Comparison of ENCODE assay signal across 8 cellular contexts in the genomic region with DNA sequence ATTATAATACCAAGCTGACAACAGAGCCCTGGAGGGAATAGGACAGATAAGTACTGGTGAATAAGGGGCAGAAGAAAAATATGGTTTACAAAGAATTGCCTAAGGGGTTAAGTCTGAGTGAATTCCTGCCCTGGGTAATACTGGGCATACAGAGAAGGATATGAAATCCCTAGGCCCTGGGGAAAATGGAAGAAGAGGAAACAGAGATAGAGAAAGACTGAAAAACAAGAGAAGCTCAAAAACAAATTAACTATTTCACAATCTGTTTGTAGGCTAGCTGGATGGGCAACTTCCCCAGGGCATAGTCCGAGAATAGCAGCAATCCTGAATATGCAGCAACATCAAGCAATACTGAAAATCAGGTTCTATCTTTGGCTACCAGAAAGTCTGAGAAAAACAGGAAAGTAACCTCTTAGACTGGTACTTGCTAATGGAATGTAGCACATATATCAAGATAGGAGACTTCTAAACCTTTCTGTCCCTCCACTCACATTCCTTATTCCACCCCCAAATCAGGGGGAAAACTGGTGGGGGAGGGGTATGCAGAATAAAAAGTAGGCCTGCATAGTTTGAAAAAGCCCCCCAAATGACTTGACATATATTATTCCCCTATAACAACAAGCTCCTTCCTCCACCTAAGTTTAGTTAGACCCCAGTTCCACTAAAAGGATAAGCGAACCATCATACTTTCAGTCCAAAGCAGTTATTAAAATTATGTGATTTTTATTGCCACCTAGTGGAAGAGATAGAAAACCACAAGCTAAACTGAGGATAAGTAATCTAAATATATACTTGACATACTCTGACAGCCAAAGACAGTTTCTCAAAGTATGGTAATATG. TPM values are rescaled to one million over a fixed set of nuclear protein-coding genes. Genes with fewer than 3 reads are reported as not detected.
DNase-seq lines count a peak whose midpoint lies in the region; ATAC-seq and TF ChIP-seq lines count a peak whose summit lies in the region.

No MANE protein-coding gene starts in this region.

- ATAC-seq in RWPE2 (ENCODE audit: low read depth) = 0 out of 3 replicates have a peak, but pooled peaks have one; percentile 41
- peak; percentile 47 to 57 for ATAC-seq in naive thymus-derived CD8-positive, alpha-beta T cell
- ATAC-seq in activated naive CD8-positive, alpha-beta T cell treated with anti-CD3 and anti-CD28 coated beads, Interleukin-2, amount 50 U/mL, for 24 hours = no peak
- ATAC-seq in GM21717 (IDR thresholded peaks at IDR 0.05; ENCODE audit: unreplicated experiment) = no peak

- no peaks in the 10 kb centered on the region for H3K4me1 ChIP-seq in RWPE2 (ENCODE audit: insufficient read depth, poor library complexity, severe bottlenecking)

- H3K9me3 Mint-ChIP-seq in naive thymus-derived CD8-positive, alpha-beta T cell = no peaks in the 10 kb centered on the region
- H3K9me3 Mint-ChIP-seq in activated naive CD8-positive, alpha-beta T cell treated with anti-CD3 and anti-CD28 coated beads, Interleukin-2, amount 50 U/mL, for 24 hours = no peaks in the 10 kb centered on the region
- H3K9me3 Mint-ChIP-seq in T-helper 2 cell treated with Interferon-gamma antibody and Interleukin-4, amounts not matched to agents 5 μg/mL and 100 μg/mL, for 36 hours = no peaks in the 10 kb centered on the region

- no peak overlapping the region for H3K27ac ChIP-seq in RWPE2 (ENCODE audit: poor library complexity, severe bottlenecking)

- POLR2A ChIA-PET in naive thymus-derived CD8-positive, alpha-beta T cell (lab: Charles Lee) = interaction anchor here (0.9 kb wide), 1 partner anchor 519 kb away, joined by 4 read pairs; no protein-coding TSS in a partner anchor

- H3K36me3 ChIP-seq in RWPE2 (ENCODE audit: low read depth) = peaks cover 15% of the 10 kb centered on the region

- no peaks in the 10 kb centered on the region for H3K27me3 ChIP-seq in RWPE2 (ENCODE audit: insufficient read depth, poor library complexity, severe bottlenecking)

- no peak for TF ChIP-seq POLR2A in erythroblast (IDR thresholded peaks at IDR 0.05; ENCODE audit: low read length)

- TF ChIP-seq CTCF in RWPE2 (IDR thresholded peaks at IDR 0.05; ENCODE audit: poor library complexity, severe bottlenecking) = peak; percentile 90

- in situ Hi-C loops in KBM-7 (cut with MboI; ENCODE audit: low pct_unique_long_range_greater_than_20kb, low sequenced_read_pairs) = no loop called here

- no peaks in the 10 kb centered on the region for H3K9me3 ChIP-seq in RWPE2 (ENCODE audit: severe bottlenecking)

- no peak overlapping the region for H3K4me3 Mint-ChIP-seq in naive thymus-derived CD8-positive, alpha-beta T cell
- H3K4me3 Mint-ChIP-seq in activated naive CD8-positive, alpha-beta T cell treated with anti-CD3 and anti-CD28 coated beads, Interleukin-2, amount 50 U/mL, for 24 hours = no peak overlapping the region
- H3K4me3 Mint-ChIP-seq in T-helper 2 cell treated with Interferon-gamma antibody and Interleukin-4, amounts not matched to agents 5 μg/mL and 100 μg/mL, for 36 hours = no peak overlapping the region

- H3K27ac Mint-ChIP-seq in naive thymus-derived CD8-positive, alpha-beta T cell = no peak overlapping the region
- H3K27ac Mint-ChIP-seq in activated naive CD8-positive, alpha-beta T cell treated with anti-CD3 and anti-CD28 coated beads, Interleukin-2, amount 50 U/mL, for 24 hours = no peak overlapping the region
- no peak overlapping the region for H3K27ac Mint-ChIP-seq in T-helper 2 cell treated with Interferon-gamma antibody and Interleukin-4, amounts not matched to agents 5 μg/mL and 100 μg/mL, for 36 hours

- peaks cover 2 to 9% (median 5%) of the 10 kb centered on the region in 4 donors for H3K4me1 Mint-ChIP-seq in naive thymus-derived CD8-positive, alpha-beta T cell
- no peaks in the 10 kb centered on the region for H3K4me1 Mint-ChIP-seq in activated naive CD8-positive, alpha-beta T cell treated with anti-CD3 and anti-CD28 coated beads, Interleukin-2, amount 50 U/mL, for 24 hours
- peaks cover 14% of the 10 kb centered on the region for H3K4me1 Mint-ChIP-seq in T-helper 2 cell treated with Interferon-gamma antibody and Interleukin-4, amounts not matched to agents 5 μg/mL and 100 μg/mL, for 36 hours (ENCODE audit: low read depth)

- no peaks in the 10 kb centered on the region for H3K27me3 Mint-ChIP-seq in naive thymus-derived CD8-positive, alpha-beta T cell
- no peaks in the 10 kb centered on the region for H3K27me3 Mint-ChIP-seq in activated naive CD8-positive, alpha-beta T cell treated with anti-CD3 and anti-CD28 coated beads, Interleukin-2, amount 50 U/mL, for 24 hours
- no peaks in the 10 kb centered on the region for H3K27me3 Mint-ChIP-seq in T-helper 2 cell treated with Interferon-gamma antibody and Interleukin-4, amounts not matched to agents 5 μg/mL and 100 μg/mL, for 36 hours (ENCODE audit: low read depth)

- no peak overlapping the region for H3K4me3 ChIP-seq in RWPE2 (ENCODE audit: severe bottlenecking)

- H3K36me3 Mint-ChIP-seq in naive thymus-derived CD8-positive, alpha-beta T cell = peaks cover 0 to 14% (median 6%) of the 10 kb centered on the region in 3 donors
- peaks cover 2% of the 10 kb centered on the region for H3K36me3 Mint-ChIP-seq in activated naive CD8-positive, alpha-beta T cell treated with anti-CD3 and anti-CD28 coated beads, Interleukin-2, amount 50 U/mL, for 24 hours (ENCODE audit: low read depth)
- H3K36me3 Mint-ChIP-seq in T-helper 2 cell treated with Interferon-gamma antibody and Interleukin-4, amounts not matched to agents 5 μg/mL and 100 μg/mL, for 36 hours (ENCODE audit: low read depth) = peaks cover 13% of the 10 kb centered on the region

- DNase-seq in D341Med (ENCODE audit: low spot score) (peak; percentile 26), KBM-7 (peak; percentile 58), RWPE2 (ENCODE audit: low spot score) (no peak), erythroblast (lab: John Stamatoyannopoulos, UW) (peak; percentile 37 to 49)
- DNase-seq in naive thymus-derived CD8-positive, alpha-beta T cell = peak in 3 of 10 donors; percentile 54 to 63 (median 57)
- DNase-seq in activated naive CD8-positive, alpha-beta T cell treated with anti-CD3 and anti-CD28 coated beads, Interleukin-2, amount 50 U/mL, for 24 hours = no peak
- DNase-seq in T-helper 2 cell treated with Interferon-gamma antibody and Interleukin-4, amounts not matched to agents 5 μg/mL and 100 μg/mL, for 36 hours (ENCODE audit: low spot score) = no peak

RNA-seq across cellular contexts. Expression of a gene that starts 20.6 kb away (rescaled TPM):
- total RNA-seq in naive thymus-derived CD8-positive, alpha-beta T cell = 10 to 100 TPM; 21.9 to 24.4 TPM
- 10 to 100 TPM in 2 of 3 donors, 1 to 10 TPM in 1; 6.4 to 12.1 (median 10.7) TPM for polyA plus RNA-seq in naive thymus-derived CD8-positive, alpha-beta T cell

RNA-seq across cellular contexts. Expression of a gene that starts 46.4 kb away (rescaled TPM):
- total RNA-seq in naive thymus-derived CD8-positive, alpha-beta T cell = not detected
- polyA plus RNA-seq in naive thymus-derived CD8-positive, alpha-beta T cell = not detected

Comparison
In these comparisons a context has a peak if more than half of its experiments do, and no peak if none do; other contexts are left out.
1. DNase-seq: peak in D341Med (single experiment), KBM-7 (single experiment) and erythroblast (2 of 2); none in RWPE2 (single experiment), activated naive CD8-positive, alpha-beta T cell treated with anti-CD3 and anti-CD28 coated beads, Interleukin-2, amount 50 U/mL, for 24 hours (single experiment) and T-helper 2 cell treated with Interferon-gamma antibody and Interleukin-4, amounts not matched to agents 5 μg/mL and 100 μg/mL, for 36 hours (single experiment).
2. ATAC-seq: peak in RWPE2 (single experiment) and naive thymus-derived CD8-positive, alpha-beta T cell (2 of 2); none in activated naive CD8-positive, alpha-beta T cell treated with anti-CD3 and anti-CD28 coated beads, Interleukin-2, amount 50 U/mL, for 24 hours (single experiment) and GM21717 (single experiment).